ENCODE assay signal across 18 cellular contexts in the genomic region with DNA sequence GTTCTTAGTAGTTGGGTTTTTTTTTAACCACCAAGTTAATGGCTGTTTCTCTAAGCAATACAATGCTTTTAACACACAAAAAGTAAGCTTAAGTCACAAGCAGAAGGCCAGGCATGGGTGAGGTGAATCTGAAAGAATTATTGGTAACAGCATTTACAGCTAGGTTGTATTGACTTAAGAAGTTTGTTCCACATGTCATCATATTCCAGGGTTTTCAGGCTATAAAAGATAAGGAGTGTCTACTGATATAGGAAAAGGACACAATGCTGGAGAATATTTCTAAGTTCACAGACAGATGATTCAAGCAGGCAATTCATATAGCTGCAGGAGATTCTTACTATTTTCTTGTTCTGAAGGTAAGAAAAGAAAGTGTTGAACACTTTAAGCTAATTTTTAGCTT.
"Had no signal": no experiment of that assay in that cellular context is flagged by ENCODE, and none has a peak within 500 bp of the region (broad histone marks: within the 10 kb centered on the region; RNA-seq: fewer than 3 reads in every experiment).

No MANE protein-coding gene starts in this region.

- H3K9me3 ChIP-seq: gastroesophageal sphincter, upper lobe of right lung had no signal

- H3K9me3 Mint-ChIP-seq: activated CD8-positive, alpha-beta T cell treated with anti-CD3 and anti-CD28 coated beads for 36 hours; activated naive CD8-positive, alpha-beta T cell treated with anti-CD3 and anti-CD28 coated beads for 36 hours; naive thymus-derived CD8-positive, alpha-beta T cell; stimulated activated naive CD8-positive, alpha-beta T cell treated with anti-CD3 and anti-CD28 coated beads, Interleukin-15, amount 100 ng/mL, for 72 hours had no signal

- H3K27me3 Mint-ChIP-seq: activated CD4-positive, alpha-beta T cell treated with anti-CD3 and anti-CD28 coated beads for 36 hours; activated naive CD8-positive, alpha-beta T cell treated with anti-CD3 and anti-CD28 coated beads for 36 hours; progenitor cell of endocrine pancreas; stimulated activated naive CD8-positive, alpha-beta T cell treated with anti-CD3 and anti-CD28 coated beads, Interleukin-15, amount 100 ng/mL, for 72 hours had no signal

- H3K4me3 ChIP-seq: gastroesophageal sphincter, upper lobe of right lung had no signal

- H3K4me1 Mint-ChIP-seq: activated CD4-positive, alpha-beta T cell treated with anti-CD3 and anti-CD28 coated beads for 36 hours; activated naive CD8-positive, alpha-beta T cell treated with anti-CD3 and anti-CD28 coated beads for 36 hours; naive thymus-derived CD8-positive, alpha-beta T cell; stimulated activated naive CD8-positive, alpha-beta T cell treated with anti-CD3 and anti-CD28 coated beads, Interleukin-15, amount 100 ng/mL, for 72 hours had no signal

- H3K36me3 Mint-ChIP-seq: activated naive CD8-positive, alpha-beta T cell treated with anti-CD3 and anti-CD28 coated beads for 36 hours; naive thymus-derived CD8-positive, alpha-beta T cell had no signal

- H3K36me3 ChIP-seq: upper lobe of right lung had no signal

- H3K27ac Mint-ChIP-seq: activated CD4-positive, alpha-beta T cell treated with anti-CD3 and anti-CD28 coated beads for 36 hours; activated CD8-positive, alpha-beta T cell treated with anti-CD3 and anti-CD28 coated beads for 36 hours; activated naive CD8-positive, alpha-beta T cell treated with anti-CD3 and anti-CD28 coated beads for 36 hours; naive thymus-derived CD8-positive, alpha-beta T cell; progenitor cell of endocrine pancreas; stimulated activated naive CD8-positive, alpha-beta T cell treated with anti-CD3 and anti-CD28 coated beads, Interleukin-15, amount 100 ng/mL, for 72 hours had no signal

- H3K27ac ChIP-seq: brain microvascular endothelial cell, gastroesophageal sphincter, upper lobe of right lung, WERI-Rb-1 had no signal

- ATAC-seq: activated CD4-positive, alpha-beta T cell treated with anti-CD3 and anti-CD28 coated beads for 36 hours; activated CD8-positive, alpha-beta T cell treated with anti-CD3 and anti-CD28 coated beads for 36 hours; gastroesophageal sphincter; left lobe of liver; naive thymus-derived CD8-positive, alpha-beta T cell; right cardiac atrium; stimulated activated naive CD8-positive, alpha-beta T cell treated with anti-CD3 and anti-CD28 coated beads, Interleukin-15, amount 100 ng/mL, for 72 hours; upper lobe of right lung had no signal

- DNase-seq: activated CD4-positive, alpha-beta T cell treated with anti-CD3 and anti-CD28 coated beads for 36 hours; activated CD8-positive, alpha-beta T cell treated with anti-CD3 and anti-CD28 coated beads for 36 hours; activated gamma-delta T cell treated with Interleukin-2 at 50 U/mL for 16 hours; activated naive CD8-positive, alpha-beta T cell treated with anti-CD3 and anti-CD28 coated beads for 36 hours; amygdala; brain microvascular endothelial cell; dermis blood vessel endothelial cell; erythroblast; islet precursor cell; naive thymus-derived CD8-positive, alpha-beta T cell; occipital lobe; right cardiac atrium; stimulated activated naive CD8-positive, alpha-beta T cell treated with anti-CD3 and anti-CD28 coated beads, Interleukin-15, amount 100 ng/mL, for 72 hours; upper lobe of right lung; WERI-Rb-1 had no signal

- H3K27me3 ChIP-seq: brain microvascular endothelial cell, gastroesophageal sphincter, upper lobe of right lung had no signal

- H3K4me3 Mint-ChIP-seq: activated CD4-positive, alpha-beta T cell treated with anti-CD3 and anti-CD28 coated beads for 36 hours; activated CD8-positive, alpha-beta T cell treated with anti-CD3 and anti-CD28 coated beads for 36 hours; activated naive CD8-positive, alpha-beta T cell treated with anti-CD3 and anti-CD28 coated beads for 36 hours; naive thymus-derived CD8-positive, alpha-beta T cell; stimulated activated naive CD8-positive, alpha-beta T cell treated with anti-CD3 and anti-CD28 coated beads, Interleukin-15, amount 100 ng/mL, for 72 hours had no signal

- H3K4me1 ChIP-seq: upper lobe of right lung had no signal
